8 cellular contexts compared by ENCODE assay signal in the genomic region with DNA sequence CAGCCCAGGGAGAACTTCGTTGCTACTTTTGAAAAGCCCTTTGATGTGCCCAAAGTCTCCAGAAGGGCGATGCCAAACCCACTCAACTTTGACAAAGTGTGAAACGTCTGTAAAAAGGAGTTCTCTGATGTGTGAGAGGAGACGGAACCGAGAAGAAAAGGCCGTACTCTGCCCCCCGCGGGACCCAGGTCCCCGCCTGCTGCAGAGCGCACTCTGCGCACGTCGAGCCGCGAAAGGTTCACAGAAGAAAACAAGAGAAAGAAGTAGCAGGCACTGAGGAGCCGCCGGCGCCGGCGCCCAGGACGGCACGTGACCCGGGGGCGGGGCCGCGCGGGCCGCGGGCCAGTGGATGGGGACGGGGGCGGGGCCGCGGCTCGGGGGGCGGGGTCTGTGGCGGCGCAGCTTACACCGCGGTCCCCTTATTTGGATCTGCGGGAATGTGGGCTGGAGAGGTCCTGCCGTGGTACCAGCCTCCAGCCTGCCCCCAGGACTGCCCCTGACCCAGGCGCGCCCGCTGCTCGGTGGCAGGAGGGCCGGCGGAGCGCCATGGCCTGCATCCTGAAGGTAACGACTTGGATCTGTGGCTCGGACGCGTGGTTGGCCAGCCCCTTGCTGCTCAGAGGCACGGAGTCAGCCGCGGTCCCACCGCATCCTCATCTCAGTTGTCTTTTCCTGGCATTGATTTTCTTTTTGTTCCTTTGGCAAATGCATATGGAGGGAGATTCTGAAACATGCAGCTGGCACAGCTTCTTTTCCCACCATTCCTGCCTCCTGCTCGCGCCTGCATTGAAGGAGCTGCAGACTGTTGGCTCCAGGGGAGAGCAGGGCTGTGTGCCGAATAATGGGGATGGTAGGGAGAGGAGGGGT. TPM values are rescaled to one million over a fixed set of nuclear protein-coding genes. Genes with fewer than 3 reads are reported as not detected.
A peak's percentile ranks its signal among the peaks of the same experiment; 100 is the strongest.
DNase-seq lines count a peak whose midpoint lies in the region; TF ChIP-seq lines count a peak whose summit lies in the region.

Gene ST6GALNAC3 (plus strand): TSS at position 426 of the 867 bp plus-strand sequence.

- TF ChIP-seq CTCF in spleen (IDR thresholded peaks at IDR 0.05 in 8 of 11, conservative IDR thresholded peaks at IDR 0.05 in 3 of 11) = no peak

- intact Hi-C loops in spleen (cut with DNase I; ENCODE audit: low total_unique reads) = no loop called here

- peaks cover 12 to 35% (median 23%) of the 10 kb centered on the region in 6 donors for H3K4me1 ChIP-seq in spleen

- peaks cover 0 to 4% (median 0%) of the 10 kb centered on the region in 7 donors for H3K27me3 ChIP-seq in spleen (replicated peaks in 1 of 7)

- H3K9me3 ChIP-seq in spleen = no peaks in the 10 kb centered on the region

- TF ChIP-seq POLR2A in spleen (IDR thresholded peaks at IDR 0.05) = no peak

- H3K27ac ChIP-seq in caudate nucleus (ENCODE audit: low read depth, low read length) (peak within 1 kb of the TSS; percentile 83), spleen (peak within 1 kb of the TSS in 7 of 8 donors; percentile 55 to 91 (median 81))

- 0 to 2% (median 1%) methylated on average over 37 to 59 of the region's 59 CpGs for WGBS in spleen, 5 donors

- DNase-seq in GM04504 (ENCODE audit: low read depth) (peak; percentile 10), HCEC 1CT (peak; percentile 75), NCI-H1092 treated with DMSO at 0.1 percent for 48 hours (lab: John Stamatoyannopoulos, UW) (peak; percentile 51), caudate nucleus (lab: John Stamatoyannopoulos, UW) (peak in 58 of 61 donors; percentile 41 to 91 (median 77)), inferior parietal cortex (ENCODE audit: extremely low spot score) (peak; percentile 58), spleen (peak; percentile 95), NCI-H1048 (lab: John Stamatoyannopoulos, UW) (no peak)
- DNase-seq in activated CD4-positive, CD25-positive, alpha-beta regulatory T cell treated with anti-CD3 and anti-CD28 coated beads, Interleukin-2, amount 50 U/mL, for 16 hours (ENCODE audit: low read depth, low spot score) = peak; percentile 40

- no peaks in the 10 kb centered on the region for H3K36me3 ChIP-seq in spleen

- peak within 1 kb of the TSS; percentile 50 to 86 (median 64) for H3K4me3 ChIP-seq in spleen

RNA-seq across cellular contexts. Expression of gene ST6GALNAC3, which starts in this region (rescaled TPM):
- total RNA-seq in spleen = 10 to 100 TPM in 5 of 7 donors, 1 to 10 TPM in 2; 8.1 to 24.7 (median 11.9) TPM
- polyA plus RNA-seq in spleen = 1 to 10 TPM in 2 of 3 donors, under 1 TPM in 1; 0.93 to 2.9 (median 1.5) TPM
